Comparison of ENCODE assay signal across 1 cellular context in the genomic region with DNA sequence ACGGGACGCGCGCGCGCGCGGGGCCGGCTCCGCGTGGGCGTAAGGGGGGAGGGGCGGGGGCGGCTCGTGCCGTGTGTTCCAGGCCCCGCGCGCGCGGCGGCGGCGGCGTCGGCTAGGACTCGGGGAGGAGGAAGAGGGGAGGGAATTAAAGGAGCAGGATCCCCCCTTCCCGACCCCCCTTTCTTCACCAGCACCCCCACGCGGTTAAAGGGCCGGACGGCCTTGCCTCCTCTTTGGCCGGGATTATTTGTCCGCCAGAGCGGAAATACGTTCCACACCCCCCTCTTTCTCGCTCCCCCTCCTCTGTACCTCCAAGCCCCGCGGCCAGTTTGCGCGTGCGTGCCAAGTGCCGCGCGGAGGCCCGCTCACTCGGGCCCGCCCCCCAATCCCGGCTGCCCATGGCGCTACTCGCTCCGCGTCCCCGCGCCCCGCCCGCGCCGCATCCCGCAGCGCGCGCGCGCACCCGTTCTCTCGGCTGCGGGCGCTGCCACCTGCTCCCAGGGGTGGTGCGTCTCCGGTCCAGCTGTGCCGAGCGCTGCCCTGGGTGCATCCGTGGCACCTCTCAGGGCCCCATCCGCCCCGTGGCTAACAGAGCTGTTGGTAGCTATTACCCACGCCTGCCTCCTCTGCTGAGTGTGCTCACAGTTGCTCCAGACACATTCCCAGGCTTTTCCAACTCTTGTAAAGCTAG.
TF ChIP-seq lines count a peak whose summit lies in the region.

A gene with protein sequence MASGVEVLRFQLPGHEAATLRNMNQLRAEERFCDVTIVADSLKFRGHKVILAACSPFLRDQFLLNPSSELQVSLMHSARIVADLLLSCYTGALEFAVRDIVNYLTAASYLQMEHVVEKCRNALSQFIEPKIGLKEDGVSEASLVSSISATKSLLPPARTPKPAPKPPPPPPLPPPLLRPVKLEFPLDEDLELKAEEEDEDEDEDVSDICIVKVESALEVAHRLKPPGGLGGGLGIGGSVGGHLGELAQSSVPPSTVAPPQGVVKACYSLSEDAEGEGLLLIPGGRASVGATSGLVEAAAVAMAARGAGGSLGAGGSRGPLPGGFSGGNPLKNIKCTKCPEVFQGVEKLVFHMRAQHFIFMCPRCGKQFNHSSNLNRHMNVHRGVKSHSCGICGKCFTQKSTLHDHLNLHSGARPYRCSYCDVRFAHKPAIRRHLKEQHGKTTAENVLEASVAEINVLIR (minus strand): TSS at position 134 of the 691 bp plus-strand sequence. CDS start 781 bp downstream, outside the sequence.

TF ChIP-seq in HEK293, 187 proteins besides CTCF, POLR2A, EP300 and RAD21 (continued from another document):
- peak; percentile 32; the same call in 1 of the 2 replicates for TF ChIP-seq ZNF394 (tag by site-specific recombination; IDR thresholded peaks at IDR 0.05; ENCODE audit: borderline replicate concordance)
- no peak for TF ChIP-seq ZBTB1 (tag by site-specific recombination; IDR thresholded peaks at IDR 0.05)
- peak; percentile 56; the same call in 1 of the 2 replicates for TF ChIP-seq ZNF629 (tag by site-specific recombination; IDR thresholded peaks at IDR 0.05)
- TF ChIP-seq ZBTB48 (tag by site-specific recombination; IDR thresholded peaks at IDR 0.05), result no peak
- no peak for TF ChIP-seq ZNF624 (tag by site-specific recombination; IDR thresholded peaks at IDR 0.05)
- TF ChIP-seq ZNF423 (tag by site-specific recombination; IDR thresholded peaks at IDR 0.05), result peak; percentile 91
- TF ChIP-seq, protein P1, sequence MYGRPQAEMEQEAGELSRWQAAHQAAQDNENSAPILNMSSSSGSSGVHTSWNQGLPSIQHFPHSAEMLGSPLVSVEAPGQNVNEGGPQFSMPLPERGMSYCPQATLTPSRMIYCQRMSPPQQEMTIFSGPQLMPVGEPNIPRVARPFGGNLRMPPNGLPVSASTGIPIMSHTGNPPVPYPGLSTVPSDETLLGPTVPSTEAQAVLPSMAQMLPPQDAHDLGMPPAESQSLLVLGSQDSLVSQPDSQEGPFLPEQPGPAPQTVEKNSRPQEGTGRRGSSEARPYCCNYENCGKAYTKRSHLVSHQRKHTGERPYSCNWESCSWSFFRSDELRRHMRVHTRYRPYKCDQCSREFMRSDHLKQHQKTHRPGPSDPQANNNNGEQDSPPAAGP (tag by site-specific recombination; IDR thresholded peaks at IDR 0.05), result 0 out of 2 replicates have a peak, but pooled peaks have one; percentile 25
- TF ChIP-seq IKZF3 (tag by site-specific recombination; IDR thresholded peaks at IDR 0.05), result peak; percentile 58
- no peak for TF ChIP-seq KLF7 (tag by site-specific recombination; IDR thresholded peaks at IDR 0.05; ENCODE audit: borderline replicate concordance)
- TF ChIP-seq ZNF133 (tag by site-specific recombination; IDR thresholded peaks at IDR 0.05), result no peak
